ENCODE assay signal across 9 cellular contexts in the genomic region with DNA sequence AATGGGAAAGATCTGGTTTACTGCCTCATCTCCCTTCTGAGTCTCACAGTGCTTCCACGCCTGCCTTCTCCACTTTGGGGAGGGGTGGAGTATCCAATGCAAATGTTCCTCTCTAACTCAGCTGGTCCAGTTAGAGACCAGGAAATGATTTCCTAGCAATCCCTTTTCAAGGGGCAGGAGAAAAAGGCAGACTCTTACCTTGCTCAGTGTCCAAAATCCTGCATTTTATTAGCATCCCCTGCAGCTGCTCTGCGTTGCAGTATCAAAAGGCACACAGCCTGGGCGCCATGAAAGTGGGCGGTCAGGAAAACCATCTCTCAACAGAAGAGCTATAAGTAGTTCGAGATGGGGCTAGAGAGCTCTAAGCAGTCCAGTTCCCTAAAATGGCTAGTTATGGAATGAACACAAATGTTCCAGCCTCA.
DNase-seq lines count a peak whose midpoint lies in the region; ATAC-seq and TF ChIP-seq lines count a peak whose summit lies in the region.
"Had no signal": no experiment of that assay in that cellular context is flagged by ENCODE, and none has a peak within 500 bp of the region (broad histone marks: within the 10 kb centered on the region; RNA-seq: fewer than 3 reads in every experiment).

No MANE protein-coding gene starts in this region.

- TF ChIP-seq CTCF in breast epithelium (IDR thresholded peaks at IDR 0.05) (no peak), mammary epithelial cell (conservative IDR thresholded peaks at IDR 0.05 in 1 of 2, IDR thresholded peaks at IDR 0.05 in 1 of 2; ENCODE audit: extremely low read depth in 1 of 2, insufficient read depth in 1 of 2, low read depth in 1 of 2, low read length in 2 of 2) (no peak), body of pancreas (IDR thresholded peaks at IDR 0.05) (no peak), upper lobe of right lung (IDR thresholded peaks at IDR 0.05) (no peak)

- no TSS peak for BruUV-seq in mammary epithelial cell (replicated peaks; lab: Mats Ljungman, UMichigan)

- no peaks in the 10 kb centered on the region for H3K27me3 ChIP-seq in breast epithelium
- H3K27me3 ChIP-seq in mammary epithelial cell (ENCODE audit: insufficient read depth, low read length) = no peaks in the 10 kb centered on the region
- no peaks in the 10 kb centered on the region for H3K27me3 ChIP-seq in body of pancreas
- H3K27me3 ChIP-seq in muscle layer of colon (ENCODE audit: control insufficient read depth in 1 of 2, insufficient read depth in 2 of 2, low read length in 2 of 2) = no peaks in the 10 kb centered on the region
- H3K27me3 ChIP-seq in upper lobe of right lung = no peaks in the 10 kb centered on the region

- H3K27ac ChIP-seq in breast epithelium (peak overlapping the region; percentile 76 to 92), mammary epithelial cell (ENCODE audit: insufficient read depth, low read depth, low read length) (no peak overlapping the region), body of pancreas (peak overlapping the region; percentile 8 to 87 (median 84)), muscle layer of colon (ENCODE audit: low read depth, low read length) (peak overlapping the region; percentile 59), upper lobe of right lung (peak overlapping the region; percentile 89)

- H4K20me1 ChIP-seq in mammary epithelial cell (ENCODE audit: insufficient read depth, low read length) = no peaks in the 10 kb centered on the region

- H3K9me3 ChIP-seq in breast epithelium = no peaks in the 10 kb centered on the region
- H3K9me3 ChIP-seq in mammary epithelial cell (replicated peaks; ENCODE audit: insufficient read depth, low read length) = no peaks in the 10 kb centered on the region
- H3K9me3 ChIP-seq in body of pancreas = no peaks in the 10 kb centered on the region
- H3K9me3 ChIP-seq in muscle layer of colon (ENCODE audit: low read length) = no peaks in the 10 kb centered on the region
- no peaks in the 10 kb centered on the region for H3K9me3 ChIP-seq in upper lobe of right lung

- TF ChIP-seq POLR2A in breast epithelium (IDR thresholded peaks at IDR 0.05) (no peak), body of pancreas (IDR thresholded peaks at IDR 0.05) (peak in 1 of 3 donors; percentile 21)

- no peak overlapping the region for H3K4me3 ChIP-seq in breast epithelium
- H3K4me3 ChIP-seq in mammary epithelial cell (replicated peaks in 1 of 3; ENCODE audit: insufficient read depth in 1 of 3, low read depth in 2 of 3, low read length in 3 of 3) = no peak overlapping the region
- no peak overlapping the region for H3K4me3 ChIP-seq in body of pancreas
- H3K4me3 ChIP-seq in muscle layer of colon (ENCODE audit: low read depth in 1 of 2, low read length in 2 of 2) = peak overlapping the region; percentile 9 to 79
- peak overlapping the region; percentile 58 for H3K4me3 ChIP-seq in upper lobe of right lung

- H3K79me2 ChIP-seq in mammary epithelial cell (ENCODE audit: insufficient read depth, low read length) = no peaks in the 10 kb centered on the region

- ATAC-seq in body of pancreas = no peak
- peak; percentile 38 for ATAC-seq in upper lobe of right lung

- intact Hi-C loops in breast epithelium (cut with DNase I; ENCODE audit: low total_unique reads) = no loop called here
- intact Hi-C loops in mammary epithelial cell (cut with micrococcal nuclease) = no loop called here
- intact Hi-C loops in body of pancreas (cut with DNase I) = no loop called here
- intact Hi-C loops in upper lobe of right lung (cut with DNase I) = no loop called here

- DNase-seq in breast epithelium (ENCODE audit: low spot score in 2 of 2) (no peak), mammary epithelial cell (no peak), body of pancreas (peak in 1 of 4 donors; percentile 41), upper lobe of right lung (no peak), NK-92 (lab: John Stamatoyannopoulos, UW; ENCODE audit: unreplicated experiment) (no peak), NCI-H1105 (lab: John Stamatoyannopoulos, UW) (no peak)
- DNase-seq in stimulated activated naive CD4-positive, alpha-beta T cell treated with Interleukin-2 at 50 U/mL for 16 hours (lab: John Stamatoyannopoulos, UW) = no peak
- DNase-seq: DMS79 treated with DMSO at 0.1 percent for 48 hours had no signal

- no peak overlapping the region for H3K9ac ChIP-seq in mammary epithelial cell (ENCODE audit: insufficient read depth, low read length)
- H3K9ac ChIP-seq in muscle layer of colon (ENCODE audit: low read length) = peak overlapping the region; percentile 63

- dilution Hi-C loops in mammary epithelial cell (cut with HindIII; ENCODE audit: low sequenced_read_pairs) = no loop called here

- H3K36me3 ChIP-seq in breast epithelium (no peaks in the 10 kb centered on the region), mammary epithelial cell (ENCODE audit: insufficient read depth, low read length) (no peaks in the 10 kb centered on the region), body of pancreas (replicated peaks in 1 of 2; ENCODE audit: insufficient read depth in 1 of 2, low read depth in 2 of 2) (no peaks in the 10 kb centered on the region), muscle layer of colon (ENCODE audit: insufficient read depth, low read length) (no peaks in the 10 kb centered on the region), upper lobe of right lung (no peaks in the 10 kb centered on the region)

- CTCF ChIA-PET in mammary epithelial cell (lab: Charles Lee; ENCODE audit: low non-redundant PET) = interaction anchor here (0.9 kb wide), 1 partner anchor 455 kb away, joined by 5 read pairs; no protein-coding TSS in a partner anchor

- peaks cover 0 to 6% of the 10 kb centered on the region in 2 donors for H3K4me1 ChIP-seq in breast epithelium
- peaks cover 11% of the 10 kb centered on the region for H3K4me1 ChIP-seq in mammary epithelial cell (ENCODE audit: insufficient read depth, low read length)
- peaks cover 75% of the 10 kb centered on the region for H3K4me1 ChIP-seq in body of pancreas
- peaks cover 72% of the 10 kb centered on the region for H3K4me1 ChIP-seq in muscle layer of colon (ENCODE audit: insufficient read depth, low read length)
- H3K4me1 ChIP-seq in upper lobe of right lung = peaks cover 64% of the 10 kb centered on the region

- 87% methylated on average over 5 of the region's 5 CpGs for WGBS in mammary epithelial cell (ENCODE audit: low coverage, missing lambda C conversion rate)
- WGBS in body of pancreas, 2 donors = 57 to 58% methylated on average over 5 of the region's 5 CpGs

- H3K4me2 ChIP-seq in mammary epithelial cell (ENCODE audit: insufficient read depth, low read depth, low read length) = no peak overlapping the region

- in situ Hi-C loops in mammary epithelial cell (cut with MboI; ENCODE audit: low sequenced_read_pairs in 2 of 2) = no loop called here

- H2AFZ ChIP-seq in mammary epithelial cell (ENCODE audit: low read depth, low read length) = no peak overlapping the region

Comparison
In these comparisons a context has a peak if more than half of its experiments do, and no peak if none do; other contexts are left out.
1. H3K4me3 ChIP-seq: peak in muscle layer of colon (2 of 2) and upper lobe of right lung (single experiment); none in breast epithelium (0 of 3), mammary epithelial cell (0 of 3) and body of pancreas (0 of 2).